Comparison of ENCODE assay signal across 11 cellular contexts in the genomic region with DNA sequence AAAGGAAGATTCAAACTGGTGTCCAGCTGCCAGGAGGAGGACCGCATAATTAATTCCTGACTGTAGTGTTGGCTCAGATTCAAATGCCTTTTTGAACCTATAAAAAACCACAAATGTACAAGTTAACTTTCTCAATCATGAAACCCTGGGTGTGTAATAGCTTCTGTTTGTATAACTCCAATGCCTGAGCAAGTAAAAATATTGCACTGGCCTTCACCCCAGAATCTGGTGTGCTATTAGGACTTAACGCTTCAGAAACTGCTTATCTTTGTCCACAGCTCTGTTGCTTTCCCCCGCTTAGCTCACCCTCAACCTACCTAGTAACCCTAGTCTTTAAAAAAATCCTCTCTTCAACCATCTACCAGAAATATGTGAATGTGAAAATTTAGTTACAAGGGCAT.
DNase-seq lines count a peak whose midpoint lies in the region; ATAC-seq, FAIRE-seq and TF ChIP-seq lines count a peak whose summit lies in the region.
"Had no signal": no experiment of that assay in that cellular context is flagged by ENCODE, and none has a peak within 500 bp of the region (broad histone marks: within the 10 kb centered on the region; RNA-seq: fewer than 3 reads in every experiment).

No MANE protein-coding gene starts in this region.

- ATAC-seq in left cardiac atrium: peak; percentile 25 to 30
- ATAC-seq in HG03378 (IDR thresholded peaks at IDR 0.05; ENCODE audit: unreplicated experiment): no peak
- no peak for ATAC-seq in HG03159 (IDR thresholded peaks at IDR 0.05; ENCODE audit: unreplicated experiment)
- ATAC-seq: stimulated activated memory B cell treated with anti-CD40 and anti-IgM and Interleukin-4, amounts not matched to agents 10 μg/mL and 1 μg/mL and 100 μg/mL, for 72 hours had no signal

- peaks cover 14 to 35% of the 10 kb centered on the region in 2 donors for H3K4me1 ChIP-seq in adrenal gland (replicated peaks in 1 of 2)

- intact Hi-C loops in left cardiac atrium (cut with DNase I) (no loop called here), cardiac septum (cut with DNase I) (no loop called here), adrenal gland (cut with DNase I) (no loop called here)

- TF ChIP-seq POLR2A in adrenal gland (IDR thresholded peaks at IDR 0.05): no peak

- no peak overlapping the region for H3K4me3 ChIP-seq in adrenal gland

- H3K9me3 ChIP-seq in adrenal gland (replicated peaks in 1 of 3): no peaks in the 10 kb centered on the region

- no peak for TF ChIP-seq CTCF in adrenal gland (IDR thresholded peaks at IDR 0.05)

- no peak for DNase-seq in left cardiac atrium
- DNase-seq in cardiac septum (ENCODE audit: low spot score): no peak
- peak in 2 of 7 donors; percentile 35 to 46 for DNase-seq in adrenal gland
- peak; percentile 99 for DNase-seq in iris pigment epithelial cell (ENCODE audit: low read depth)
- DNase-seq in urothelium cell line (ENCODE audit: low spot score): peak; percentile 22
- DNase-seq in ureter (ENCODE audit: low spot score): no peak
- DNase-seq: cortex of kidney had no signal

- peak overlapping the region in 4 of 5 donors; percentile 28 to 61 (median 44) for H3K27ac ChIP-seq in adrenal gland

- H3K36me3 ChIP-seq in adrenal gland (replicated peaks in 1 of 2): peaks cover 0 to 39% of the 10 kb centered on the region in 2 donors

- no peaks in the 10 kb centered on the region for H3K27me3 ChIP-seq in adrenal gland

- 28 to 44% (median 38%) methylated on average over 3 of the region's 3 CpGs for WGBS in adrenal gland, 4 donors

- no peak for FAIRE-seq in urothelium cell line (lab: Jason Lieb, UNC)
- FAIRE-seq: keratinocyte had no signal

Comparison
In these comparisons a context has a peak if more than half of its experiments do, and no peak if none do; other contexts are left out.
1. ATAC-seq: peak in left cardiac atrium (2 of 2); none in HG03378 (single experiment) and HG03159 (single experiment).
2. DNase-seq: peak in iris pigment epithelial cell (single experiment) and urothelium cell line (single experiment); none in left cardiac atrium (single experiment), cardiac septum (single experiment) and ureter (single experiment).